ENCODE assay signal across 8 cellular contexts in the genomic region with DNA sequence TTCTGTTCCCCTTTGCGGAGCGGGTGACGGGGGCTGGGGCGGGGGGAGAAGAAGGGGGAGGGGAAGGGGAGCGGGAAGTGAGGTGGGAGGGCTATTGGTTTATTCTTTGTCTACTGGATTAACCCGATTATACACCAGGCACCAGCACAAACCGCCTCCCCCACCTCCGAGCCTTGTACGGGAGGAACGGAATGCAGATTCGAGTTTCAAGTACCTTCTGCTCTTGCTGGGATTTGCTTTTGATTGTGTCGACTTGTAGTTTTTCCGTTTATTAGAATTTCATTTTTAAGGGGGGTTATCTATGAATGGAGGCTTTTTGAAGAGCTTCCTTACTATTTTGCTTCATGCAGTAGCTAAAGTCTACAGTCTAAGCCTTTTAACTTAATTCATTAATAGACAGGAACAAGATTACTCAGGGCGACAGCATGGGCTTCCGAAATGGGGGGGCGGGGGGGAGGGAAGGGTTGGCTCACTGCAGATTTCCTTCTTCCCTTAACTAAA. TPM values are rescaled to one million over a fixed set of nuclear protein-coding genes. Genes with fewer than 3 reads are reported as not detected.
A peak's percentile ranks its signal among the peaks of the same experiment; 100 is the strongest.
DNase-seq lines count a peak whose midpoint lies in the region; ATAC-seq and TF ChIP-seq lines count a peak whose summit lies in the region.

No MANE protein-coding gene starts in this region.

- H3K9me3 Mint-ChIP-seq in activated T-cell treated with anti-CD3 and anti-CD28 coated beads, Interleukin-2, amount 50 U/mL, for 4 hours = no peaks in the 10 kb centered on the region
- H3K9me3 Mint-ChIP-seq in dendritic cell treated with granulocyte-macrophage colony-stimulating factor and Interleukin-4, amounts not matched to agents 40 ng/mL and 50 ng/mL, for 4 days = no peaks in the 10 kb centered on the region

- H3K36me3 Mint-ChIP-seq in activated T-cell treated with anti-CD3 and anti-CD28 coated beads, Interleukin-2, amount 50 U/mL, for 4 hours (ENCODE audit: insufficient read depth) = no peaks in the 10 kb centered on the region
- H3K36me3 Mint-ChIP-seq in dendritic cell treated with granulocyte-macrophage colony-stimulating factor and Interleukin-4, amounts not matched to agents 40 ng/mL and 50 ng/mL, for 4 days (ENCODE audit: low read depth) = peaks cover 7% of the 10 kb centered on the region

- under 1% methylated on average over 16 of the region's 16 CpGs for WGBS in liver

- peaks cover 21% of the 10 kb centered on the region for H3K4me1 Mint-ChIP-seq in activated T-cell treated with anti-CD3 and anti-CD28 coated beads, Interleukin-2, amount 50 U/mL, for 4 hours (ENCODE audit: low read depth)
- H3K4me1 Mint-ChIP-seq in dendritic cell treated with granulocyte-macrophage colony-stimulating factor and Interleukin-4, amounts not matched to agents 40 ng/mL and 50 ng/mL, for 4 days (ENCODE audit: low read depth) = peaks cover 31% of the 10 kb centered on the region

- H3K4me3 ChIP-seq in liver (ENCODE audit: low read depth in 1 of 3, low read length in 3 of 3) = peak overlapping the region; percentile 68 to 78 (median 77)
- H3K4me3 ChIP-seq in thoracic aorta = peak overlapping the region; percentile 82

- H3K27me3 Mint-ChIP-seq in activated T-cell treated with anti-CD3 and anti-CD28 coated beads, Interleukin-2, amount 50 U/mL, for 4 hours (ENCODE audit: low read depth) = peaks cover 54% of the 10 kb centered on the region
- peaks cover 35% of the 10 kb centered on the region for H3K27me3 Mint-ChIP-seq in dendritic cell treated with granulocyte-macrophage colony-stimulating factor and Interleukin-4, amounts not matched to agents 40 ng/mL and 50 ng/mL, for 4 days

- DNase-seq in activated T-cell treated with anti-CD3 and anti-CD28 coated beads, Interleukin-2, amount 50 U/mL, for 4 hours = no peak
- DNase-seq in activated T-cell treated with anti-CD3 and anti-CD28 coated beads, Interleukin-2, amount 50 U/mL, for 1 hour = no peak
- DNase-seq in OCI-M1 (lab: John Stamatoyannopoulos, UW) (peak; percentile 91), thoracic aorta (ENCODE audit: low spot score) (no peak)
- no peak for DNase-seq in activated CD4-positive, alpha-beta T cell treated with anti-CD3 and anti-CD28 coated beads for 1 hour

- H3K36me3 ChIP-seq in liver (ENCODE audit: control insufficient read depth in 4 of 4, insufficient read depth in 3 of 4, low read depth in 1 of 4, low read length in 3 of 4) (peaks cover 0 to 2% (median 0%) of the 10 kb centered on the region in 4 donors), thoracic aorta (no peaks in the 10 kb centered on the region)

- no peak for TF ChIP-seq RAD21 in liver (IDR thresholded peaks at IDR 0.05)

- H3K4me3 Mint-ChIP-seq in activated T-cell treated with anti-CD3 and anti-CD28 coated beads, Interleukin-2, amount 50 U/mL, for 4 hours = peak overlapping the region; percentile 66
- H3K4me3 Mint-ChIP-seq in dendritic cell treated with granulocyte-macrophage colony-stimulating factor and Interleukin-4, amounts not matched to agents 40 ng/mL and 50 ng/mL, for 4 days = peak overlapping the region; percentile 54

- TF ChIP-seq CTCF in liver (IDR thresholded peaks at IDR 0.05; ENCODE audit: low read depth, low read length, missing input control) (no peak), thoracic aorta (IDR thresholded peaks at IDR 0.05) (no peak)

- H3K27ac ChIP-seq in liver (ENCODE audit: low read depth in 1 of 2, low read length in 2 of 2) = peak overlapping the region; percentile 97 to 98
- peak overlapping the region; percentile 95 to 96 for H3K27ac ChIP-seq in thoracic aorta

- H3K27me3 ChIP-seq in liver (ENCODE audit: control insufficient read depth in 4 of 4, insufficient read depth in 4 of 4, low read length in 3 of 4) (no peaks in the 10 kb centered on the region), thoracic aorta (replicated peaks; ENCODE audit: insufficient read depth) (no peaks in the 10 kb centered on the region)

- H3K9me3 ChIP-seq in liver (ENCODE audit: control insufficient read depth in 4 of 4, low read length in 3 of 4) (no peaks in the 10 kb centered on the region), thoracic aorta (no peaks in the 10 kb centered on the region)

- peak overlapping the region; percentile 82 to 92 for H3K9ac ChIP-seq in liver (ENCODE audit: low read depth in 1 of 2, low read length in 2 of 2)

- H3K27ac Mint-ChIP-seq in dendritic cell treated with granulocyte-macrophage colony-stimulating factor and Interleukin-4, amounts not matched to agents 40 ng/mL and 50 ng/mL, for 4 days = no peak overlapping the region

- intact Hi-C loops in dendritic cell treated with granulocyte-macrophage colony-stimulating factor and Interleukin-4, amounts not matched to agents 40 ng/mL and 50 ng/mL, for 4 days (cut with micrococcal nuclease) = loop anchor here (1.0 to 10.0 kb wide), 5 partner anchors 115 to 673 kb away; no protein-coding TSS in a partner anchor

- ATAC-seq in activated T-cell treated with anti-CD3 and anti-CD28 coated beads, Interleukin-2, amount 50 U/mL, for 4 hours = no peak
- ATAC-seq in thoracic aorta (ENCODE audit: insufficient number of reproducible peaks, low FRiP score, low read depth) (no peak), HG02884 (IDR thresholded peaks at IDR 0.05; ENCODE audit: unreplicated experiment) (no peak)

- H3K4me1 ChIP-seq in liver (ENCODE audit: control insufficient read depth in 4 of 4, insufficient read depth in 4 of 4, low read length in 3 of 4) (peaks cover 5 to 21% (median 14%) of the 10 kb centered on the region in 4 donors), thoracic aorta (ENCODE audit: control insufficient read depth in 1 of 2, low read depth in 2 of 2) (peaks cover 8 to 21% of the 10 kb centered on the region in 2 donors)

TF ChIP-seq in liver, 16 proteins besides CTCF, POLR2A, EP300 and RAD21:
- no peak for TF ChIP-seq REST (IDR thresholded peaks at IDR 0.05)

RNA-seq across cellular contexts. Expression of gene SPRY2, which starts 0.9 kb away (rescaled TPM):
- total RNA-seq in activated T-cell treated with anti-CD3 and anti-CD28 coated beads, Interleukin-2, amount 50 U/mL, for 4 hours = 1 to 10 TPM in 1 of 3 donors, under 1 TPM in 2; 0.33 to 1.8 (median 0.33) TPM
- total RNA-seq in liver = 10 to 100 TPM in 1 of 2 donors, 1 to 10 TPM in 1; 8.8 to 20.1 TPM
- 1 to 10 TPM; 4.8 to 9.4 TPM for polyA plus RNA-seq in liver
- total RNA-seq in thoracic aorta = 10 to 100 TPM; 28.2 to 49.2 TPM
